Comparison of ENCODE assay signal across 31 cellular contexts in the genomic region with DNA sequence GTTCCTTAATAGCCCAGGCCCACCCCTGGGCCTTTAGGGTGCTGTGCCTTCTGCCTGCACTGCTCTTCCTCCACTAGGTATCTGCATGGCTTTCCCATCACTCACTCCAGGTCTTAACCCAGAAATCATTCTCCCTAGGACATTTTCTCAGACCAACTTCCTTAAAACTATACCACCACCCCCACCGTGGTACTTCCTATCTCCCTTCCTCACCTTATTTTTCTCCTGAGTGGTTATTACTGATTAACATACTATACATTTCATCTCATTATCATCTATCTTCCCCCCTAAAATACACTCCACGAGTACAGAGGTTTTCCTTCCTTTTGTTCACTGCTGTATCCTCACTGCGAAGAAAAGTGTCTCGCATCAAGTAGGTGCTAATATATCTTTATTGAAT.
"Had no signal": no experiment of that assay in that cellular context is flagged by ENCODE, and none has a peak within 500 bp of the region (broad histone marks: within the 10 kb centered on the region; RNA-seq: fewer than 3 reads in every experiment).

No MANE protein-coding gene starts in this region.

- H3K9me3 Mint-ChIP-seq: nephron, neural progenitor cell, type B pancreatic cell had no signal

- H3K27me3 ChIP-seq: esophagus muscularis mucosa, foreskin keratinocyte, gastroesophageal sphincter, heart left ventricle, hepatocyte, neural progenitor cell, right atrium auricular region, testis, tibial artery had no signal

- H3K4me1 Mint-ChIP-seq: nephron, neural progenitor cell had no signal

- H3K4me3 ChIP-seq: esophagus muscularis mucosa, gastroesophageal sphincter, heart left ventricle, hepatocyte, lung, neural progenitor cell, prostate gland, right atrium auricular region, smooth muscle cell, testis, tibial artery had no signal

- H3K36me3 Mint-ChIP-seq: neural progenitor cell, type B pancreatic cell had no signal

- H3K4me2 ChIP-seq: hepatocyte, neural progenitor cell, smooth muscle cell had no signal

- H3K79me2 ChIP-seq: hepatocyte had no signal

- H3K36me3 ChIP-seq: esophagus muscularis mucosa, gastroesophageal sphincter, heart left ventricle, neural progenitor cell, prostate gland, right atrium auricular region had no signal

- ATAC-seq: foreskin keratinocyte; gastroesophageal sphincter; heart left ventricle; left lobe of liver; naive thymus-derived CD4-positive, alpha-beta T cell; sciatic nerve had no signal

- H3K27ac ChIP-seq: esophagus muscularis mucosa, foreskin keratinocyte, gastroesophageal sphincter, heart left ventricle, hepatocyte, neural progenitor cell, prostate gland, right atrium auricular region, testis, tibial artery had no signal

- H3K9me3 ChIP-seq: esophagus muscularis mucosa, gastroesophageal sphincter, heart left ventricle, prostate gland, right atrium auricular region, testis, tibial artery had no signal

- DNase-seq: cortex of kidney; effector CD4-positive, alpha-beta T cell; endodermal cell; foreskin keratinocyte; heart left ventricle; kidney; mesendoderm; midbrain; naive thymus-derived CD4-positive, alpha-beta T cell; nucleus accumbens; stimulated activated CD4-positive, alpha-beta T cell treated with anti-CD3 and anti-CD28 coated beads, Interleukin-12 subunit alpha, Interleukin-12 subunit beta, amount 100 ng/mL, for 4 hours; stimulated activated CD4-positive, alpha-beta T cell treated with anti-CD3 and anti-CD28 coated beads, Interleukin-1b, Interleukin-23, amount 100 ng/mL, for 48 hours; stimulated activated CD4-positive, alpha-beta T cell treated with anti-CD3 and anti-CD28 coated beads, Interleukin-4, amount 100 ng/mL, for 1 hour; stimulated activated CD8-positive, alpha-beta memory T cell treated with anti-CD3 and anti-CD28 coated beads, Interleukin-4, amount 100 ng/mL, for 48 hours; stimulated activated naive CD4-positive, alpha-beta T cell; substantia nigra; testis; tibial artery had no signal

- H3K27ac Mint-ChIP-seq: endodermal cell, nephron, neural progenitor cell, type B pancreatic cell had no signal

- H3K9ac ChIP-seq: neural progenitor cell had no signal

- H3K4me1 ChIP-seq: foreskin keratinocyte, prostate gland, right atrium auricular region, testis, tibial artery had no signal

- H3K27me3 Mint-ChIP-seq: type B pancreatic cell had no signal

- H2AFZ ChIP-seq: hepatocyte, neural progenitor cell had no signal

- H3K4me3 Mint-ChIP-seq: endodermal cell; naive thymus-derived CD4-positive, alpha-beta T cell; nephron; neural progenitor cell; type B pancreatic cell had no signal

- FAIRE-seq: endothelial cell of umbilical vein, kidney had no signal
